In genomic region chr1:19758227-19758830, GRCh38 we compare ENCODE assay signal across 1 cellular context.
TF ChIP-seq lines count a peak whose summit lies in the region.

No MANE protein-coding gene starts in this region.

TF ChIP-seq in HEK293T, 16 proteins besides CTCF, POLR2A, EP300 and RAD21:
- no peak for TF ChIP-seq FOXM1 (IDR thresholded peaks at IDR 0.05; ENCODE audit: borderline replicate concordance)
- TF ChIP-seq FOXK2 (IDR thresholded peaks at IDR 0.05): no peak
- no peak for TF ChIP-seq PKNOX1 (IDR thresholded peaks at IDR 0.05)
- no peak for TF ChIP-seq ELF4 (IDR thresholded peaks at IDR 0.05)
- TF ChIP-seq NFRKB (IDR thresholded peaks at IDR 0.05): no peak
